Comparison of ENCODE assay signal across 8 cellular contexts in the genomic region with DNA sequence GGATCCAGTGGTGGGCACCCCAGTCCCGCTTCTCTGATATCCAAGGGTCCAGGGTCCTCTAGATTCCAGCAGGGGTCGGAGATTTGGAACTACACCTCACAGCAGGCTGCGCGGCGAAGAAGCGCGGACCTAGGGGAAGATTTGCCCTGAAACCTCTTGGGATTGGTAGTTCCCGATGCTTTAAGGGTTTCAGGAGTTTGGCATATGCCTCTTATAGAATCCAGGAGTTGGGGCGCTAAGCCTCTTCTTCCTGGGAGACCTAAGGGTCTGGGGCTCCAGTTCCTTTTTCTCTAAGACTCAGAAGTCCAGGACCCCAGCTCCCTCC. TPM values are rescaled to one million over a fixed set of nuclear protein-coding genes. Genes with fewer than 3 reads are reported as not detected.
A peak's percentile ranks its signal among the peaks of the same experiment; 100 is the strongest.
DNase-seq lines count a peak whose midpoint lies in the region; ATAC-seq and TF ChIP-seq lines count a peak whose summit lies in the region.

No MANE protein-coding gene starts in this region.

- no peak for ATAC-seq in HG02870 (IDR thresholded peaks at IDR 0.05; ENCODE audit: unreplicated experiment)

- H3K4me1 ChIP-seq in OCI-LY7 (ENCODE audit: insufficient read depth, low read length, poor library complexity, severe bottlenecking): peaks cover 17% of the 10 kb centered on the region
- peaks cover 7 to 9% of the 10 kb centered on the region in 2 experiments for H3K4me1 ChIP-seq in trophoblast cell (ENCODE audit: control insufficient read depth in 1 of 2, insufficient read depth in 2 of 2, low read length in 2 of 2)

- peaks cover 12% of the 10 kb centered on the region for H3K79me1 ChIP-seq in trophoblast cell (ENCODE audit: low read length)

- peak overlapping the region; percentile 98 for H3K4me2 ChIP-seq in OCI-LY7 (ENCODE audit: low read length)
- peak overlapping the region; percentile 99 for H3K4me2 ChIP-seq in trophoblast cell (ENCODE audit: low read length)

- intact Hi-C loops in OCI-LY7 (cut with micrococcal nuclease; ENCODE audit: unreplicated experiment): no loop called here

- no peak overlapping the region for H2BK5ac ChIP-seq in trophoblast cell (ENCODE audit: low read depth, low read length, poor library complexity)

- peak overlapping the region; percentile 94 for H3K4me3 ChIP-seq in GM12864 (ENCODE audit: low read depth, low read length)
- peak overlapping the region; percentile 90 for H3K4me3 ChIP-seq in OCI-LY7 (ENCODE audit: low read depth, low read length, poor library complexity, severe bottlenecking)
- peak overlapping the region; percentile 87 for H3K4me3 ChIP-seq in epithelial cell of proximal tubule (ENCODE audit: low read depth, low read length)
- peak overlapping the region; percentile 80 for H3K4me3 ChIP-seq in trophoblast cell (ENCODE audit: low read depth, low read length)

- peaks cover 34% of the 10 kb centered on the region for H3K79me2 ChIP-seq in OCI-LY7 (ENCODE audit: insufficient read depth, low read depth, low read length)
- peaks cover 19% of the 10 kb centered on the region for H3K79me2 ChIP-seq in trophoblast cell (ENCODE audit: control insufficient read depth, insufficient read depth, low read length, poor library complexity)

- H4K20me1 ChIP-seq in OCI-LY7 (ENCODE audit: insufficient read depth, low read length): no peaks in the 10 kb centered on the region

- H3K9me3 ChIP-seq in OCI-LY7 (ENCODE audit: low read length) (no peaks in the 10 kb centered on the region), trophoblast cell (ENCODE audit: insufficient read depth, low read depth, low read length) (no peaks in the 10 kb centered on the region)

- DNase-seq in GM12864 (ENCODE audit: low read depth) (no peak), OCI-LY7 (ENCODE audit: low spot score) (no peak), epithelial cell of proximal tubule (ENCODE audit: low read depth) (no peak), trophoblast cell (no peak), caudate nucleus (lab: John Stamatoyannopoulos, UW) (no peak), COR-L47 (lab: John Stamatoyannopoulos, UW) (no peak)
- DNase-seq in stimulated activated CD4-positive, alpha-beta T cell treated with anti-CD3 and anti-CD28 coated beads, Interleukin-4, amount 100 ng/mL, for 1 hour: no peak

- H4K12ac ChIP-seq in trophoblast cell (ENCODE audit: low read depth, low read length): peak overlapping the region; percentile 66

- no peak overlapping the region for H3K23ac ChIP-seq in trophoblast cell (ENCODE audit: low read length)

- no peak overlapping the region for H2BK12ac ChIP-seq in trophoblast cell (ENCODE audit: low read length)

- no peaks in the 10 kb centered on the region for H3K9me2 ChIP-seq in OCI-LY7 (ENCODE audit: insufficient read depth, low read length)

- no CpG with 5 or more reads among the region's 9 CpGs for WGBS in trophoblast cell (ENCODE audit: extremely low coverage, insufficient coverage, insufficient read length)

- H4K91ac ChIP-seq in trophoblast cell (ENCODE audit: low read depth, low read length): peak overlapping the region; percentile 50

- POLR2A ChIA-PET in OCI-LY7 (lab: Charles Lee): interaction anchor here (0.6 to 2.2 kb wide), 3 partner anchors 9 to 500 kb away, joined by 4 to 8 read pairs (median 4); a partner anchor contains a TSS

- H3K27me3 ChIP-seq in trophoblast cell (ENCODE audit: insufficient read depth, low read length): no peaks in the 10 kb centered on the region

- CTCF ChIA-PET in OCI-LY7 (lab: Charles Lee; ENCODE audit: unreplicated experiment): no interaction called here

- H3K14ac ChIP-seq in trophoblast cell (ENCODE audit: low read length): peak overlapping the region; percentile 75

- H3K36me3 ChIP-seq in OCI-LY7 (ENCODE audit: insufficient read depth, low read length) (peaks cover 41% of the 10 kb centered on the region), trophoblast cell (ENCODE audit: control insufficient read depth in 1 of 2, insufficient read depth in 2 of 2, low read length in 2 of 2) (peaks cover 37 to 39% of the 10 kb centered on the region in 2 experiments)

- H2BK120ac ChIP-seq in trophoblast cell (ENCODE audit: insufficient read depth, low read length, poor library complexity): peak overlapping the region; percentile 44

- TSS peak; percentile 51 for BruUV-seq in OCI-LY7 (replicated peaks; lab: Mats Ljungman, UMichigan)

- H3K27ac ChIP-seq in OCI-LY7 (ENCODE audit: low read depth, low read length, poor library complexity, severe bottlenecking) (peak overlapping the region; percentile 89), trophoblast cell (ENCODE audit: low read depth, low read length) (no peak overlapping the region), caudate nucleus (ENCODE audit: low read depth, low read length) (no peak overlapping the region)

- H4K8ac ChIP-seq in trophoblast cell (ENCODE audit: low read depth, low read length): peak overlapping the region; percentile 24

- peak overlapping the region; percentile 38 for H3K18ac ChIP-seq in trophoblast cell (ENCODE audit: low read length)

- peak overlapping the region; percentile 18 for H2AK5ac ChIP-seq in trophoblast cell (ENCODE audit: low read length)

- peak overlapping the region; percentile 86 for H3K9ac ChIP-seq in trophoblast cell (ENCODE audit: low read length)

- TF ChIP-seq CTCF in GM12864 (IDR thresholded peaks at IDR 0.05; ENCODE audit: low read depth, low read length, missing control alignments): no peak
- no peak for TF ChIP-seq CTCF in OCI-LY7 (conservative IDR thresholded peaks at IDR 0.05; ENCODE audit: low read length)
- TF ChIP-seq CTCF in epithelial cell of proximal tubule (conservative IDR thresholded peaks at IDR 0.05; ENCODE audit: low read depth, low read length): peak; percentile 7

- H2AFZ ChIP-seq in OCI-LY7 (ENCODE audit: low read length) (0 out of 2 replicates have a peak overlapping the region, but pooled peaks have one; percentile 25), trophoblast cell (ENCODE audit: insufficient read depth, low read length, poor library complexity) (peak overlapping the region; percentile 53)

- peak overlapping the region; percentile 38 for H3K4ac ChIP-seq in trophoblast cell (ENCODE audit: low read depth, low read length)

RNA-seq across cellular contexts. Expression of a gene that starts 0.3 kb away (rescaled TPM):
- 38.9 and 41.3 TPM in 2 replicates for total RNA-seq in OCI-LY7 (2014; rRNA removed; shearing (Covaris generic))
- total RNA-seq in OCI-LY7 (2022) (65.4 and 75.5 TPM in 2 replicates), epithelial cell of proximal tubule (53.3 and 69.8 TPM in 2 replicates)
- 131 and 139 TPM in 2 replicates for polyA plus RNA-seq in trophoblast cell (2013)

RNA-seq across cellular contexts. Expression of a gene that starts 0.4 kb away (rescaled TPM):
- total RNA-seq in OCI-LY7 (2014; rRNA removed; shearing (Covaris generic)): 116 and 117 TPM in 2 replicates
- total RNA-seq in OCI-LY7 (2022) (96.6 and 98.5 TPM in 2 replicates), epithelial cell of proximal tubule (73.8 and 78.3 TPM in 2 replicates)
- 92.5 and 102 TPM in 2 replicates for polyA plus RNA-seq in trophoblast cell (2013)

RNA-seq across cellular contexts. Expression of a gene that starts 11.0 kb away (rescaled TPM):
- total RNA-seq in OCI-LY7 (2014; rRNA removed; shearing (Covaris generic)): 403 and 412 TPM in 2 replicates
- total RNA-seq in OCI-LY7 (2022) (266 and 285 TPM in 2 replicates), epithelial cell of proximal tubule (186 and 629 TPM in 2 replicates)
- 149 and 153 TPM in 2 replicates for polyA plus RNA-seq in trophoblast cell (2013)

RNA-seq across cellular contexts. Expression of a gene that starts 23.3 kb away (rescaled TPM):
- 11.8 and 16.5 TPM in 2 replicates for total RNA-seq in OCI-LY7 (2014; rRNA removed; shearing (Covaris generic))
- total RNA-seq in OCI-LY7 (2022) (15.3 and 17.9 TPM in 2 replicates), epithelial cell of proximal tubule (1.9 and 2.8 TPM in 2 replicates)
- 0.67 and 0.86 TPM in 2 replicates for polyA plus RNA-seq in trophoblast cell (2013)

RNA-seq across cellular contexts. Expression of a gene that starts 24.1 kb away (rescaled TPM):
- 12.4 and 15.0 TPM in 2 replicates for total RNA-seq in OCI-LY7 (2014; rRNA removed; shearing (Covaris generic))
- total RNA-seq in OCI-LY7 (2022): 43.4 and 44.0 TPM in 2 replicates
- 51.0 and 54.8 TPM in 2 replicates for total RNA-seq in epithelial cell of proximal tubule
- polyA plus RNA-seq in trophoblast cell (2013): 59.7 and 62.7 TPM in 2 replicates
